ENCODE assay signal across 1 cellular context in the genomic region with DNA sequence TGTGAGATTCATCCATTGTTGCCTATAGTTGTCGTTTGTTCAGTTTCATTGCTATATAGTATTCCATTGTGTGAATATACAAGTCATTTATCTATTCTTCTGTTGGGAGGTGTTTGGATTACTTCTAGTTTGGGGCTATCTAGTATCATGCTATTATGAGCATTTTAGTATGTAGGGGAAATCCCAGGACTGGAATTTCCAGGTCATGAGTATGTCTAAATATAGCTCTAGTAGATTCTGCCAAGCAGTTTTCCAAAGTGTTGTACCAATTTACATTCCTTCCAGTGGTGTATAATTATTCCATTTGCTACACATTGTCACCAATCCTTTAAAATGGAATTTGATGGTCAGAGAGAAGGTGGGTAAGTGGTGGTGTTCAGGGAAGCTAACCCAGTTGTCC.
TF ChIP-seq lines count a peak whose summit lies in the region.

No MANE protein-coding gene starts in this region.

TF ChIP-seq in H1, 55 proteins besides CTCF, POLR2A, EP300 and RAD21:
- TF ChIP-seq BCL11A (IDR thresholded peaks at IDR 0.05; ENCODE audit: low read depth in 2 of 2, low read length in 2 of 2) = no peak
